ENCODE assay signal across 1 cellular context in genomic region chr10:131400518-131400917, GRCh38.
TF ChIP-seq lines count a peak whose summit lies in the region.

No MANE protein-coding gene starts in this region.

TF ChIP-seq in H1, 55 proteins besides CTCF, POLR2A, EP300 and RAD21 (continued from another document):
- TF ChIP-seq USF2 (IDR thresholded peaks at IDR 0.05; ENCODE audit: low read length) (no peak), CBX8 (IDR thresholded peaks at IDR 0.05; ENCODE audit: borderline replicate concordance, low read depth, low read length) (no peak)
